Comparison of ENCODE assay signal across 21 cellular contexts in genomic region chr10:86290933-86291615, GRCh38.
DNase-seq lines count a peak whose midpoint lies in the region; ATAC-seq, FAIRE-seq and TF ChIP-seq lines count a peak whose summit lies in the region.
"Had no signal": no experiment of that assay in that cellular context is flagged by ENCODE, and none has a peak within 500 bp of the region (broad histone marks: within the 10 kb centered on the region; RNA-seq: fewer than 3 reads in every experiment).

No MANE protein-coding gene starts in this region.

- H3K56ac ChIP-seq in H9 (ENCODE audit: insufficient read length, low read depth, low read length) = no peak overlapping the region

- H3K79me1 ChIP-seq in H9 (ENCODE audit: insufficient read depth, low read depth, low read length, poor library complexity, severe bottlenecking) = no peaks in the 10 kb centered on the region

- H3K4me1 Mint-ChIP-seq in H9 (peaks cover 38 to 39% of the 10 kb centered on the region in 2 experiments), chondrocyte (ENCODE audit: low read depth) (no peaks in the 10 kb centered on the region)
- H3K4me1 Mint-ChIP-seq: CD4-positive, alpha-beta memory T cell had no signal

- H3K4ac ChIP-seq in H9 (ENCODE audit: low read depth, low read length) = no peak overlapping the region

- H3K9me3 ChIP-seq in H9 (ENCODE audit: control insufficient read depth, low read depth, low read length) (no peaks in the 10 kb centered on the region), sigmoid colon (no peaks in the 10 kb centered on the region), kidney (ENCODE audit: control insufficient read depth in 1 of 2, low read length in 2 of 2) (no peaks in the 10 kb centered on the region)
- H3K9me3 ChIP-seq: ovary, right lobe of liver, suprapubic skin had no signal

- H2BK12ac ChIP-seq in H9 (ENCODE audit: insufficient read length, low read depth, low read length) = no peak overlapping the region

- H2BK20ac ChIP-seq in H9 (ENCODE audit: low read depth, low read length, poor library complexity, severe bottlenecking) = no peak overlapping the region

- no peak overlapping the region for H2AK5ac ChIP-seq in H9 (ENCODE audit: insufficient read length, low read length)

- H3K4me3 Mint-ChIP-seq in H9 (no peak overlapping the region), chondrocyte (ENCODE audit: unreplicated experiment) (no peak overlapping the region)
- H3K4me3 Mint-ChIP-seq: CD4-positive, alpha-beta memory T cell; naive thymus-derived CD4-positive, alpha-beta T cell had no signal

- no peaks in the 10 kb centered on the region for H3K79me2 ChIP-seq in H9 (ENCODE audit: insufficient read depth, low read length)

- no CpG with 5 or more reads among the region's 9 CpGs for WGBS in H9 (ENCODE audit: extremely low coverage, insufficient read length, low lambda C conversion rate)
- WGBS in sigmoid colon, 2 donors = 65 to 81% methylated on average over 9 of the region's 9 CpGs

- no peak overlapping the region for H2BK120ac ChIP-seq in H9 (ENCODE audit: low read depth, low read length, poor library complexity, severe bottlenecking)

- TF ChIP-seq CTCF in H9 (conservative IDR thresholded peaks at IDR 0.05) = no peak
- no peak for TF ChIP-seq CTCF in chondrocyte (IDR thresholded peaks at IDR 0.05)
- TF ChIP-seq CTCF in sigmoid colon (IDR thresholded peaks at IDR 0.05) = no peak
- TF ChIP-seq CTCF in kidney (IDR thresholded peaks at IDR 0.05; ENCODE audit: borderline replicate concordance, extremely low read depth, insufficient read depth) = no peak
- TF ChIP-seq CTCF in foreskin keratinocyte (conservative IDR thresholded peaks at IDR 0.05) = no peak

- H4K91ac ChIP-seq in H9 (ENCODE audit: insufficient read length, low read depth, low read length) = no peak overlapping the region

- H3K9ac ChIP-seq in H9 (ENCODE audit: extremely low read depth, insufficient read length, low read length) (no peak overlapping the region), kidney (ENCODE audit: low read length in 2 of 2) (no peak overlapping the region)
- H3K9ac ChIP-seq: KMS-11 had no signal

- H3K4me1 ChIP-seq in H9 (ENCODE audit: insufficient read depth, low read length) (peaks cover 3% of the 10 kb centered on the region; the same call in 1 of the 2 replicates), sigmoid colon (no peaks in the 10 kb centered on the region), kidney (ENCODE audit: control insufficient read depth in 1 of 2, insufficient read depth in 1 of 2, low read depth in 1 of 2, low read length in 2 of 2) (no peaks in the 10 kb centered on the region), foreskin keratinocyte (no peaks in the 10 kb centered on the region)
- H3K4me1 ChIP-seq: right lobe of liver, suprapubic skin had no signal

- no peak for TF ChIP-seq EP300 in sigmoid colon (IDR thresholded peaks at IDR 0.05)

- no peak overlapping the region for H4K8ac ChIP-seq in H9 (replicated peaks; ENCODE audit: insufficient read length, low read depth, low read length)

- no peak overlapping the region for H3K14ac ChIP-seq in H9 (ENCODE audit: insufficient read depth, low read length)

- H4K5ac ChIP-seq in H9 (ENCODE audit: insufficient read length, low read depth, low read length) = no peak overlapping the region

- H3K27ac ChIP-seq in H9 (ENCODE audit: insufficient read length, low read depth, low read length) (no peak overlapping the region), sigmoid colon (no peak overlapping the region), kidney (ENCODE audit: low read depth in 2 of 2, low read length in 2 of 2) (no peak overlapping the region), foreskin keratinocyte (no peak overlapping the region)
- H3K27ac ChIP-seq: brain microvascular endothelial cell, KMS-11, ovary, right lobe of liver, RWPE1, suprapubic skin had no signal

- H3K27ac Mint-ChIP-seq in H9 (no peak overlapping the region), chondrocyte (ENCODE audit: unreplicated experiment) (no peak overlapping the region)
- H3K27ac Mint-ChIP-seq: CD4-positive, alpha-beta memory T cell; naive thymus-derived CD4-positive, alpha-beta T cell had no signal

- H3K27me3 Mint-ChIP-seq in H9 (ENCODE audit: low read depth) (peaks cover 18% of the 10 kb centered on the region), chondrocyte (ENCODE audit: low read depth) (peaks cover 10% of the 10 kb centered on the region)

- H3K4me2 ChIP-seq in H9 (ENCODE audit: insufficient read depth, insufficient read length, low read length) = no peak overlapping the region
- H3K4me2 ChIP-seq: KMS-11 had no signal

- ATAC-seq in GM18868 (IDR thresholded peaks at IDR 0.05; ENCODE audit: unreplicated experiment) (peak; percentile 48), foreskin keratinocyte (no peak)
- ATAC-seq: left colon; naive thymus-derived CD4-positive, alpha-beta T cell had no signal

- no peaks in the 10 kb centered on the region for H3K36me3 ChIP-seq in sigmoid colon
- no peaks in the 10 kb centered on the region for H3K36me3 ChIP-seq in kidney (ENCODE audit: control insufficient read depth in 1 of 2, insufficient read depth in 2 of 2, low read length in 2 of 2)
- H3K36me3 ChIP-seq: brain microvascular endothelial cell, ovary, right lobe of liver, suprapubic skin had no signal

- no peak overlapping the region for H3K23ac ChIP-seq in H9 (ENCODE audit: insufficient read length, low read depth, low read length)

- intact Hi-C loops in sigmoid colon (cut with DNase I) (no loop called here), kidney (cut with DNase I) (no loop called here)

- H3K23me2 ChIP-seq in H9 (ENCODE audit: insufficient read length, low read depth, low read length, poor library complexity, severe bottlenecking) = no peaks in the 10 kb centered on the region

- H3K18ac ChIP-seq in H9 (ENCODE audit: insufficient read length, low read depth, low read length) = no peak overlapping the region

- H2BK5ac ChIP-seq in H9 (ENCODE audit: insufficient read length, low read length) = no peak overlapping the region

- no peak overlapping the region for H3T11ph ChIP-seq in H9 (ENCODE audit: low read length)

- H2BK15ac ChIP-seq in H9 (ENCODE audit: low read depth, low read length) = no peak overlapping the region

- no peak overlapping the region for H2AFZ ChIP-seq in H9 (ENCODE audit: low read length)

- H3K9me3 Mint-ChIP-seq in H9 = peaks cover 0 to 3% of the 10 kb centered on the region in 2 experiments; a peak in 1 of 5 replicates
- no peaks in the 10 kb centered on the region for H3K9me3 Mint-ChIP-seq in chondrocyte (ENCODE audit: low read depth)
- H3K9me3 Mint-ChIP-seq: naive thymus-derived CD4-positive, alpha-beta T cell had no signal

- no peaks in the 10 kb centered on the region for H3K27me3 ChIP-seq in H9 (ENCODE audit: insufficient read depth, low read length)
- H3K27me3 ChIP-seq in sigmoid colon = no peaks in the 10 kb centered on the region
- no peaks in the 10 kb centered on the region for H3K27me3 ChIP-seq in foreskin keratinocyte
- H3K27me3 ChIP-seq: brain microvascular endothelial cell, ovary, right lobe of liver, suprapubic skin had no signal

- H3K36me3 Mint-ChIP-seq in H9 (ENCODE audit: insufficient read depth in 1 of 3, low read depth in 3 of 3) (no peaks in the 10 kb centered on the region), chondrocyte (ENCODE audit: low read depth) (no peaks in the 10 kb centered on the region)
- H3K36me3 Mint-ChIP-seq: CD4-positive, alpha-beta memory T cell; naive thymus-derived CD4-positive, alpha-beta T cell had no signal

- H3K4me3 ChIP-seq in sigmoid colon (no peak overlapping the region), kidney (ENCODE audit: low read length in 2 of 2) (no peak overlapping the region)
- H3K4me3 ChIP-seq: ovary, right lobe of liver, suprapubic skin had no signal

- FAIRE-seq in kidney (lab: Jason Lieb, UNC) = no peak
- FAIRE-seq: G401.6, HTR-8/SVneo had no signal

- no peak for TF ChIP-seq POLR2A in sigmoid colon (IDR thresholded peaks at IDR 0.05)

- H4K20me1 ChIP-seq in H9 (ENCODE audit: control insufficient read depth, insufficient read depth, insufficient read length) = no peaks in the 10 kb centered on the region

- DNase-seq in H9 (peak; percentile 13), chondrocyte (ENCODE audit: low spot score) (peak; percentile 68), sigmoid colon (peak; percentile 43), kidney (no peak), foreskin keratinocyte (no peak)
- DNase-seq in stimulated activated CD4-positive, alpha-beta T cell treated with anti-CD3 and anti-CD28 coated beads, Interleukin-12 subunit alpha, Interleukin-12 subunit beta, amount 100 ng/mL, for 4 hours = no peak
- DNase-seq: brain microvascular endothelial cell; CD4-positive, alpha-beta memory T cell; HCEC 1CT; left colon; NCI-H187; NCI-H526 treated with DMSO at 0.1 percent for 48 hours had no signal

Comparison
In these comparisons a context has a peak if more than half of its experiments do, and no peak if none do; other contexts are left out.
1. DNase-seq: peak in H9 (single experiment), chondrocyte (single experiment) and sigmoid colon (single experiment); none in kidney (single experiment), foreskin keratinocyte (0 of 2) and stimulated activated CD4-positive, alpha-beta T cell treated with anti-CD3 and anti-CD28 coated beads, Interleukin-12 subunit alpha, Interleukin-12 subunit beta, amount 100 ng/mL, for 4 hours (single experiment).